In the genomic region with DNA sequence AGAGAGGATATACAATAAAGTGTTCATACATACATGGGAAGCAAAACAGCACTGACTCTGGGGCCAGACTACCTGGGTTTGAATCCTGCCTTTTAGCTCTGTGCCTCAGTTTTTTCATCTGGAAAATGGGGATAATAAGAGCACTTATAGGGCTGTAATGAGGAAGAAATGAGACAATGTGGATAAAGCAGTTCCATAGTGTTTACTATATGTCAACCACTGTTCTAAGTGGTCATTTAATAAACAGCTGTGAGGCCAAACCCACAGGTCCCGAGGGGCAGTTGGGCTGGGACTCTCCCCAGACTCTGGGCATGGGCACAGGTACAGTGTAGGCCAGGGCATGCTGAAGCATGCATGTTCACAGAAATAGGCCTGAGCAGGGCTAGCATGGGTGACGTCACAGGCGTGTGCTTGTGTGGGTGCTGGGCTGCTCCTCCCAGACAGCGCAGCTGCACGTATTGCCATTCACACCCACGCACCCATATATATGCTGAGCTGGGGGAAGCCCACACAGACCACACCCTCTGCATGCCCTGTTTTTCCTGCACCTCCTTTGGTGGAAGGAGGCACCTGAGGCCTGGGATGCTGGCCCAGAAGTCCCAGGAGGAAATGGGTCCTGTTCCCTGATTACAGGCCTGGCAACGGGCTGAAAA, we compare ENCODE assay signal across 1 cellular context.
TF ChIP-seq lines count a peak whose summit lies in the region.

No MANE protein-coding gene starts in this region.

TF ChIP-seq in HepG2, 621 proteins besides CTCF, POLR2A, EP300 and RAD21 (continued from another document):
- TF ChIP-seq CREB1 (IDR thresholded peaks at IDR 0.05) (peak; percentile 84), CREB1 (CRISPR knock-in tag; IDR thresholded peaks at IDR 0.05) (no peak), CHD4 (IDR thresholded peaks at IDR 0.05; ENCODE audit: borderline replicate concordance, low read length) (peak; percentile 88; the same call in 1 of the 2 replicates), NAIF1 (CRISPR knock-in tag; IDR thresholded peaks at IDR 0.05; ENCODE audit: borderline replicate concordance) (no peak), ZFX (CRISPR knock-in tag; IDR thresholded peaks at IDR 0.05; ENCODE audit: low read depth) (0 out of 2 replicates have a peak, but pooled peaks have one; percentile 10)
- TF ChIP-seq, protein P1, sequence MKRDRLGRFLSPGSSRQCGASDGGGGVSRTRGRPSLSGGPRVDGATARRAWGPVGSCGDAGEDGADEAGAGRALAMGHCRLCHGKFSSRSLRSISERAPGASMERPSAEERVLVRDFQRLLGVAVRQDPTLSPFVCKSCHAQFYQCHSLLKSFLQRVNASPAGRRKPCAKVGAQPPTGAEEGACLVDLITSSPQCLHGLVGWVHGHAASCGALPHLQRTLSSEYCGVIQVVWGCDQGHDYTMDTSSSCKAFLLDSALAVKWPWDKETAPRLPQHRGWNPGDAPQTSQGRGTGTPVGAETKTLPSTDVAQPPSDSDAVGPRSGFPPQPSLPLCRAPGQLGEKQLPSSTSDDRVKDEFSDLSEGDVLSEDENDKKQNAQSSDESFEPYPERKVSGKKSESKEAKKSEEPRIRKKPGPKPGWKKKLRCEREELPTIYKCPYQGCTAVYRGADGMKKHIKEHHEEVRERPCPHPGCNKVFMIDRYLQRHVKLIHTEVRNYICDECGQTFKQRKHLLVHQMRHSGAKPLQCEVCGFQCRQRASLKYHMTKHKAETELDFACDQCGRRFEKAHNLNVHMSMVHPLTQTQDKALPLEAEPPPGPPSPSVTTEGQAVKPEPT (CRISPR knock-in tag; IDR thresholded peaks at IDR 0.05; ENCODE audit: low read depth) = 0 out of 2 replicates have a peak, but pooled peaks have one; percentile 15
- TF ChIP-seq, protein P2, sequence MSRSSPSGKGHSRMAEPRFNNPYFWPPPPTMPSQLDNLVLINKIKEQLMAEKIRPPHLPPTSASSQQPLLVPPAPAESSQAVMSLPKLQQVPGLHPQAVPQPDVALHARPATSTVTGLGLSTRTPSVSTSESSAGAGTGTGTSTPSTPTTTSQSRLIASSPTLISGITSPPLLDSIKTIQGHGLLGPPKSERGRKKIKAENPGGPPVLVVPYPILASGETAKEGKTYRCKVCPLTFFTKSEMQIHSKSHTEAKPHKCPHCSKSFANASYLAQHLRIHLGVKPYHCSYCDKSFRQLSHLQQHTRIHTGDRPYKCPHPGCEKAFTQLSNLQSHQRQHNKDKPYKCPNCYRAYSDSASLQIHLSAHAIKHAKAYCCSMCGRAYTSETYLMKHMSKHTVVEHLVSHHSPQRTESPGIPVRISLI (CRISPR knock-in tag; IDR thresholded peaks at IDR 0.05; ENCODE audit: borderline replicate concordance) = no peak
